In genomic region chr1:10616696-10617095, GRCh38 we compare ENCODE assay signal across 29 cellular contexts.
"Had no signal": no experiment of that assay in that cellular context is flagged by ENCODE, and none has a peak within 500 bp of the region (broad histone marks: within the 10 kb centered on the region; RNA-seq: fewer than 3 reads in every experiment).

No MANE protein-coding gene starts in this region.

- H3K9me3 ChIP-seq: MG63, Peyer's patch, SJSA1 had no signal

- H3K27me3 ChIP-seq: cardiac muscle cell, MG63, Peyer's patch had no signal

- H3K36me3 Mint-ChIP-seq: activated CD8-positive, alpha-beta memory T cell treated with anti-CD3 and anti-CD28 coated beads, Interleukin-2, amount 10 ng/mL, durations not matched to agents 7 days and 5 days; activated naive CD8-positive, alpha-beta T cell had no signal

- H3K4me3 ChIP-seq: cardiac muscle cell, MG63, Peyer's patch, SJSA1 had no signal

- H3K4me1 Mint-ChIP-seq: activated CD4-positive, alpha-beta T cell treated with anti-CD3 and anti-CD28 coated beads, Interleukin-2, amount 10 ng/mL, durations not matched to agents 24 days and 14 days had no signal

- ATAC-seq: activated CD8-positive, alpha-beta memory T cell treated with anti-CD3 and anti-CD28 coated beads, Interleukin-2, amount 10 ng/mL, durations not matched to agents 7 days and 5 days; activated T-cell treated with anti-CD3 and anti-CD28 coated beads, Interleukin-2, amount 50 U/mL, for 4 hours; SK-N-SH treated with all-trans-retinoic acid at 6 μM for 48 hours had no signal

- H3K4me1 ChIP-seq: Peyer's patch, SJSA1 had no signal

- H3K9me3 Mint-ChIP-seq: activated B cell treated with CpG ODN at 0.5 μM for 24 hours; activated CD4-positive, alpha-beta T cell treated with anti-CD3 and anti-CD28 coated beads, Interleukin-2, amount 10 ng/mL, durations not matched to agents 24 days and 14 days; activated naive CD4-positive, alpha-beta T cell treated with anti-CD3 and anti-CD28 coated beads for 36 hours; activated T-cell treated with anti-CD3 and anti-CD28 coated beads, Interleukin-2, amount 50 U/mL, for 4 hours; brain; T-helper 1 cell treated with Interleukin-12 subunit alpha and Interleukin-12 subunit beta and Interleukin-4 antibody, amounts not matched to agents 30 μg/mL and 1 μg/mL, for 36 hours had no signal

- H3K4me3 Mint-ChIP-seq: activated B cell treated with CpG ODN at 0.5 μM for 24 hours; activated CD4-positive, alpha-beta T cell treated with anti-CD3 and anti-CD28 coated beads, Interleukin-2, amount 10 ng/mL, durations not matched to agents 24 days and 14 days; activated CD8-positive, alpha-beta memory T cell treated with anti-CD3 and anti-CD28 coated beads, Interleukin-2, amount 10 ng/mL, durations not matched to agents 7 days and 5 days; activated naive CD4-positive, alpha-beta T cell treated with anti-CD3 and anti-CD28 coated beads for 36 hours; activated naive CD8-positive, alpha-beta T cell; activated T-cell treated with anti-CD3 and anti-CD28 coated beads, Interleukin-2, amount 50 U/mL, for 4 hours; brain; T-helper 1 cell treated with Interleukin-12 subunit alpha and Interleukin-12 subunit beta and Interleukin-4 antibody, amounts not matched to agents 30 μg/mL and 1 μg/mL, for 36 hours had no signal

- H3K27me3 Mint-ChIP-seq: activated B cell treated with CpG ODN at 0.5 μM for 24 hours; activated CD4-positive, alpha-beta T cell treated with anti-CD3 and anti-CD28 coated beads, Interleukin-2, amount 10 ng/mL, durations not matched to agents 24 days and 14 days; activated CD8-positive, alpha-beta memory T cell treated with anti-CD3 and anti-CD28 coated beads, Interleukin-2, amount 10 ng/mL, durations not matched to agents 7 days and 5 days; activated naive CD8-positive, alpha-beta T cell had no signal

- H3K27ac ChIP-seq: cardiac muscle cell, Peyer's patch, RWPE1, SJSA1 had no signal

- H3K36me3 ChIP-seq: cardiac muscle cell, SJSA1 had no signal

- DNase-seq: activated B cell treated with CpG ODN at 0.5 μM for 24 hours; activated CD4-positive, alpha-beta T cell treated with anti-CD3 and anti-CD28 coated beads for 1 hour; activated CD4-positive, alpha-beta T cell treated with anti-CD3 and anti-CD28 coated beads, Interleukin-2, amount 10 ng/mL, durations not matched to agents 24 days and 14 days; activated CD4-positive, alpha-beta T cell treated with anti-CD3 and anti-CD28 coated beads, Interleukin-2, amount 50 U/mL, for 48 hours; activated CD8-positive, alpha-beta memory T cell treated with anti-CD3 and anti-CD28 coated beads, Interleukin-2, amount 10 ng/mL, durations not matched to agents 7 days and 5 days; activated effector memory CD4-positive, alpha-beta T cell treated with anti-CD3 and anti-CD28 coated beads, Interleukin-2, amount 50 U/mL, for 16 hours; activated naive CD4-positive, alpha-beta T cell treated with anti-CD3 and anti-CD28 coated beads for 36 hours; activated T-cell treated with anti-CD3 and anti-CD28 coated beads, Interleukin-2, amount 50 U/mL, for 4 hours; MG63; MV-4-11; NCI-H1092 treated with DMSO at 0.1 percent for 48 hours; NCI-H1417 treated with DMSO at 0.1 percent for 48 hours; NCI-H1694; NCI-H2029; NCI-H2107; NCI-H345; NCI-H510A treated with DMSO at 0.1 percent for 48 hours; NCI-H69; NK-92 treated with Interleukin-12 subunit alpha and Interleukin-12 subunit beta, amount 100 ng/mL, for 24 hours; OCI-M1; Right ventricle myocardium superior had no signal

- H3K27ac Mint-ChIP-seq: activated B cell treated with CpG ODN at 0.5 μM for 24 hours; activated CD4-positive, alpha-beta T cell treated with anti-CD3 and anti-CD28 coated beads, Interleukin-2, amount 10 ng/mL, durations not matched to agents 24 days and 14 days; activated CD8-positive, alpha-beta memory T cell treated with anti-CD3 and anti-CD28 coated beads, Interleukin-2, amount 10 ng/mL, durations not matched to agents 7 days and 5 days; activated naive CD4-positive, alpha-beta T cell treated with anti-CD3 and anti-CD28 coated beads for 36 hours; activated naive CD8-positive, alpha-beta T cell; brain; T-helper 1 cell treated with Interleukin-12 subunit alpha and Interleukin-12 subunit beta and Interleukin-4 antibody, amounts not matched to agents 30 μg/mL and 1 μg/mL, for 36 hours had no signal
